Comparison of ENCODE assay signal across 16 cellular contexts in genomic region chr13:32951580-32951979, GRCh38.
"Had no signal": no experiment of that assay in that cellular context is flagged by ENCODE, and none has a peak within 500 bp of the region (broad histone marks: within the 10 kb centered on the region; RNA-seq: fewer than 3 reads in every experiment).

No MANE protein-coding gene starts in this region.

- DNase-seq: activated CD4-positive, alpha-beta T cell treated with anti-CD3 and anti-CD28 coated beads, Interleukin-2, amount 10 ng/mL, durations not matched to agents 24 days and 14 days; activated CD4-positive, CD25-positive, alpha-beta regulatory T cell; activated CD8-positive, alpha-beta memory T cell treated with anti-CD3 and anti-CD28 coated beads, Interleukin-2, amount 50 U/mL, for 4 hours; activated CD8-positive, alpha-beta T cell treated with anti-CD3 and anti-CD28 coated beads, Interleukin-2, amount 10 ng/mL, durations not matched to agents 7 days and 5 days; activated gamma-delta T cell; activated T-cell treated with anti-CD3 and anti-CD28 coated beads, Interleukin-2, amount 50 U/mL, for 72 hours; left lung; mammary epithelial cell; mucosa of descending colon; naive thymus-derived CD4-positive, alpha-beta T cell; stimulated activated CD4-positive, alpha-beta T cell treated with anti-CD3 and anti-CD28 coated beads, Interleukin-12 subunit alpha, Interleukin-12 subunit beta, amount 100 ng/mL, for 4 hours; stimulated activated CD4-positive, alpha-beta T cell treated with anti-CD3 and anti-CD28 coated beads, Interleukin-2, amount 100 ng/mL, for 24 hours had no signal

- ATAC-seq: activated CD8-positive, alpha-beta T cell treated with anti-CD3 and anti-CD28 coated beads, Interleukin-2, amount 10 ng/mL, durations not matched to agents 7 days and 5 days; activated naive CD4-positive, alpha-beta T cell treated with anti-CD3 and anti-CD28 coated beads, Interleukin-2, amount 50 U/mL, for 72 hours; activated T-cell treated with anti-CD3 and anti-CD28 coated beads, Interleukin-2, amount 50 U/mL, for 72 hours; gastroesophageal sphincter; left lung; mucosa of descending colon; naive thymus-derived CD4-positive, alpha-beta T cell had no signal

- FAIRE-seq: colon, endometrium had no signal
